Comparison of ENCODE assay signal across 1 cellular context in the genomic region with DNA sequence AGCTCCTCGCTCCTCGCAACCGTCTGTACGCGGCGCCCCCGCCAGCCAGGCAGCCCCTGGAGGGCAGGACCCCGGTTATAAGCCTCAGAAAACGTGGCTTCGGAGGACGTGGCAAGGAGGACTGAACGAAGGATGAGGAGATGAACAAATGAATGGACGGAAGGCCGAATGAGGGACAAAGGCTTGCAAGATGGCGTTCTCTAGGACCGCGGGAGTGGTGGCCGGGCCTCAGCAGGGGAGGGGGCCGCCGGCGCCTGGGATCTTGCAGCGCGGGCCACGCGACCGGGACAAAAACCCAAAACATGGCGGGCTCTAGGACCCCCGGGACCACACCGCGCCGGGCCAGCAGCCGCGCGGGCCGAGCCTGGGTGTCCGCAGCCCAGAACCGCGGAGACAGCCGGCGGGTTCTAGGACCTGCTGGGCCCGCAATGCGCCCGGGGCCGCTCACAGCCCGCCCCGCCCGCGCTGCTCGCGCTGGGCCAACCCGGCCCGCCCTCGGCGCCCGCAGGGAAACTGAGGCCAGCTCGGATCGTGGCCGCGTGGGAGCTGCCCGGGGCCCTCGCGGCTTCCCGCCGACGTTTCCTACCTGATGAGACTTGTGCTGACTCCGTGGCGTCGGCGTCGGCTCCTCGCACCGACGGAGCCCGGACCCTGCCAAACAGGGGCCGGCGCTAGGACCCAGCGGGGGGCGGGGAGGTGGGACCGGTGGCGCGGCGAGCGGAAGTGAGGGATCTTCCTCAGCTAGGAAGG.
TF ChIP-seq lines count a peak whose summit lies in the region.

No MANE protein-coding gene starts in this region.

TF ChIP-seq in HepG2, 621 proteins besides CTCF, POLR2A, EP300 and RAD21 (continued from another document):
- TF ChIP-seq PAXIP1 (CRISPR knock-in tag; conservative IDR thresholded peaks at IDR 0.05) (no peak; the same call in 1 of the 2 replicates), ZNF451 (CRISPR knock-in tag; IDR thresholded peaks at IDR 0.05) (peak; percentile 91), DRAP1 (CRISPR knock-in tag; IDR thresholded peaks at IDR 0.05) (peak; percentile 36; the same call in 1 of the 2 replicates), RARA (CRISPR knock-in tag; IDR thresholded peaks at IDR 0.05) (peak; percentile 38), THYN1 (CRISPR knock-in tag; IDR thresholded peaks at IDR 0.05; ENCODE audit: borderline replicate concordance, low read depth) (no peak), MAZ (IDR thresholded peaks at IDR 0.05; ENCODE audit: borderline replicate concordance, low read depth, low read length) (peak; percentile 99), MAZ (CRISPR knock-in tag; IDR thresholded peaks at IDR 0.05; ENCODE audit: low read depth) (peak; percentile 93), FOXO4 (CRISPR knock-in tag; conservative IDR thresholded peaks at IDR 0.05) (peak; percentile 85; the same call in 1 of the 2 replicates), SIX4 (CRISPR knock-in tag; IDR thresholded peaks at IDR 0.05) (peak; percentile 60; the same call in 1 of the 2 replicates), ETV5 (CRISPR knock-in tag; IDR thresholded peaks at IDR 0.05; ENCODE audit: borderline replicate concordance) (peak; percentile 72), HNF1B (CRISPR knock-in tag; IDR thresholded peaks at IDR 0.05) (0 out of 2 replicates have a peak, but pooled peaks have one; percentile 37), AHDC1 (CRISPR knock-in tag; IDR thresholded peaks at IDR 0.05; ENCODE audit: borderline replicate concordance) (0 out of 2 replicates have a peak, but pooled peaks have one; percentile 9), TBP (CRISPR knock-in tag; IDR thresholded peaks at IDR 0.05) (no peak), TBX2 (CRISPR knock-in tag; IDR thresholded peaks at IDR 0.05; ENCODE audit: borderline replicate concordance) (peak; percentile 29; the same call in 1 of the 2 replicates)
- TF ChIP-seq, protein P1, sequence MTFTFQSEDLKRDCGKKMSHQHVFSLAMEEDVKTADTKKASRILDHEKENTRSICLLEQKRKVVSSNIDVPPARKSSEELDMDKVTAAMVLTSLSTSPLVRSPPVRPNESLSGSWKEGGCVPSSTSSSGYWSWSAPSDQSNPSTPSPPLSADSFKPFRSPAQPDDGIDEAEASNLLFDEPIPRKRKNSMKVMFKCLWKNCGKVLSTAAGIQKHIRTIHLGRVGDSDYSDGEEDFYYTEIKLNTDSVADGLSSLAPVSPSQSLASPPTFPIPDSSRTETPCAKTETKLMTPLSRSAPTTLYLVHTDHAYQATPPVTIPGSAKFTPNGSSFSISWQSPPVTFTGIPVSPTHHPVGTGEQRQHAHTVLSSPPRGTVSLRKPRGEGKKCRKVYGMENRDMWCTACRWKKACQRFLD (CRISPR knock-in tag; IDR thresholded peaks at IDR 0.05; ENCODE audit: borderline replicate concordance): peak; percentile 87; the same call in 1 of the 2 replicates
- TF ChIP-seq, protein P2, sequence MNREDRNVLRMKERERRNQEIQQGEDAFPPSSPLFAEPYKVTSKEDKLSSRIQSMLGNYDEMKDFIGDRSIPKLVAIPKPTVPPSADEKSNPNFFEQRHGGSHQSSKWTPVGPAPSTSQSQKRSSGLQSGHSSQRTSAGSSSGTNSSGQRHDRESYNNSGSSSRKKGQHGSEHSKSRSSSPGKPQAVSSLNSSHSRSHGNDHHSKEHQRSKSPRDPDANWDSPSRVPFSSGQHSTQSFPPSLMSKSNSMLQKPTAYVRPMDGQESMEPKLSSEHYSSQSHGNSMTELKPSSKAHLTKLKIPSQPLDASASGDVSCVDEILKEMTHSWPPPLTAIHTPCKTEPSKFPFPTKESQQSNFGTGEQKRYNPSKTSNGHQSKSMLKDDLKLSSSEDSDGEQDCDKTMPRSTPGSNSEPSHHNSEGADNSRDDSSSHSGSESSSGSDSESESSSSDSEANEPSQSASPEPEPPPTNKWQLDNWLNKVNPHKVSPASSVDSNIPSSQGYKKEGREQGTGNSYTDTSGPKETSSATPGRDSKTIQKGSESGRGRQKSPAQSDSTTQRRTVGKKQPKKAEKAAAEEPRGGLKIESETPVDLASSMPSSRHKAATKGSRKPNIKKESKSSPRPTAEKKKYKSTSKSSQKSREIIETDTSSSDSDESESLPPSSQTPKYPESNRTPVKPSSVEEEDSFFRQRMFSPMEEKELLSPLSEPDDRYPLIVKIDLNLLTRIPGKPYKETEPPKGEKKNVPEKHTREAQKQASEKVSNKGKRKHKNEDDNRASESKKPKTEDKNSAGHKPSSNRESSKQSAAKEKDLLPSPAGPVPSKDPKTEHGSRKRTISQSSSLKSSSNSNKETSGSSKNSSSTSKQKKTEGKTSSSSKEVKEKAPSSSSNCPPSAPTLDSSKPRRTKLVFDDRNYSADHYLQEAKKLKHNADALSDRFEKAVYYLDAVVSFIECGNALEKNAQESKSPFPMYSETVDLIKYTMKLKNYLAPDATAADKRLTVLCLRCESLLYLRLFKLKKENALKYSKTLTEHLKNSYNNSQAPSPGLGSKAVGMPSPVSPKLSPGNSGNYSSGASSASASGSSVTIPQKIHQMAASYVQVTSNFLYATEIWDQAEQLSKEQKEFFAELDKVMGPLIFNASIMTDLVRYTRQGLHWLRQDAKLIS (CRISPR knock-in tag; IDR thresholded peaks at IDR 0.05): no peak
